Comparison of ENCODE assay signal across 1 cellular context in the genomic region with DNA sequence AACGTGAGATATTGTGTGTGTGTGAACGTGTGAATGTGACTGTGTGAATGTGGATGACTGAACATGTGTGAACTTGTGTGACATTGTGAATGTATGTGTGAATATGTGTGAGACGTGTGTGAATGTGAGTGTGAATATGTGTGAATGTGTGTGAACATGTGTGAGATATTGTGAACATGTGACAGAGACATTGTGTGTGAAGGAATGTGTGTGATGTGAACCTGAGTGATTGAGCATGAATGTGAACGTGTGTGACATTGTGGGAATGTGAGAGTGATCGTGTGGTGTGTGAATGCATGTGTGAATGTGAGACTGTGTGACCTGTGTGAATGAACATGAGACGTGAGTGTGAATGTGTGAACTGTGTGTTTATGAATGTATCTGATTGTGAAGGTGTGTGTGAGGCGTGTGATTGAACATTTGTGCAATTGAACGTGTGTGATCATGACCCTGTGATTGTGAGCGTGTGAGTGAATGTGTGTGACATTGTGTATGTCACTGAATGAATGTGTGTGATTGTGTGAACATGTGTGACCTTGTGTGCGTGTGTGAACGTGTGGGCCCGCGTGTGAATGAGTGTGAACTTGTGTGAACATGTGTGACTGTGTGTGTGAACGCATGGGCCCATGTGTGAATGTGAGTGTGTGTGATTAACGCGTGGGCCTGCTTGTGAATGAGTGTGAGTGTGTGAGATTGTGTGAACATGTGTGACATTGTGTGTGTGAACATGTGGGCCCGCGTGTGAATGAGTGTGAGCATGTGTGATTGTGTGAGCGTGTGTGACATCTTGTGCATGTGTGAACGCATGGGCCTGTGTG.
TF ChIP-seq lines count a peak whose summit lies in the region.

No MANE protein-coding gene starts in this region.

TF ChIP-seq in K562, 482 proteins besides CTCF, POLR2A, EP300 and RAD21 (continued from another document):
- TF ChIP-seq, protein P1, sequence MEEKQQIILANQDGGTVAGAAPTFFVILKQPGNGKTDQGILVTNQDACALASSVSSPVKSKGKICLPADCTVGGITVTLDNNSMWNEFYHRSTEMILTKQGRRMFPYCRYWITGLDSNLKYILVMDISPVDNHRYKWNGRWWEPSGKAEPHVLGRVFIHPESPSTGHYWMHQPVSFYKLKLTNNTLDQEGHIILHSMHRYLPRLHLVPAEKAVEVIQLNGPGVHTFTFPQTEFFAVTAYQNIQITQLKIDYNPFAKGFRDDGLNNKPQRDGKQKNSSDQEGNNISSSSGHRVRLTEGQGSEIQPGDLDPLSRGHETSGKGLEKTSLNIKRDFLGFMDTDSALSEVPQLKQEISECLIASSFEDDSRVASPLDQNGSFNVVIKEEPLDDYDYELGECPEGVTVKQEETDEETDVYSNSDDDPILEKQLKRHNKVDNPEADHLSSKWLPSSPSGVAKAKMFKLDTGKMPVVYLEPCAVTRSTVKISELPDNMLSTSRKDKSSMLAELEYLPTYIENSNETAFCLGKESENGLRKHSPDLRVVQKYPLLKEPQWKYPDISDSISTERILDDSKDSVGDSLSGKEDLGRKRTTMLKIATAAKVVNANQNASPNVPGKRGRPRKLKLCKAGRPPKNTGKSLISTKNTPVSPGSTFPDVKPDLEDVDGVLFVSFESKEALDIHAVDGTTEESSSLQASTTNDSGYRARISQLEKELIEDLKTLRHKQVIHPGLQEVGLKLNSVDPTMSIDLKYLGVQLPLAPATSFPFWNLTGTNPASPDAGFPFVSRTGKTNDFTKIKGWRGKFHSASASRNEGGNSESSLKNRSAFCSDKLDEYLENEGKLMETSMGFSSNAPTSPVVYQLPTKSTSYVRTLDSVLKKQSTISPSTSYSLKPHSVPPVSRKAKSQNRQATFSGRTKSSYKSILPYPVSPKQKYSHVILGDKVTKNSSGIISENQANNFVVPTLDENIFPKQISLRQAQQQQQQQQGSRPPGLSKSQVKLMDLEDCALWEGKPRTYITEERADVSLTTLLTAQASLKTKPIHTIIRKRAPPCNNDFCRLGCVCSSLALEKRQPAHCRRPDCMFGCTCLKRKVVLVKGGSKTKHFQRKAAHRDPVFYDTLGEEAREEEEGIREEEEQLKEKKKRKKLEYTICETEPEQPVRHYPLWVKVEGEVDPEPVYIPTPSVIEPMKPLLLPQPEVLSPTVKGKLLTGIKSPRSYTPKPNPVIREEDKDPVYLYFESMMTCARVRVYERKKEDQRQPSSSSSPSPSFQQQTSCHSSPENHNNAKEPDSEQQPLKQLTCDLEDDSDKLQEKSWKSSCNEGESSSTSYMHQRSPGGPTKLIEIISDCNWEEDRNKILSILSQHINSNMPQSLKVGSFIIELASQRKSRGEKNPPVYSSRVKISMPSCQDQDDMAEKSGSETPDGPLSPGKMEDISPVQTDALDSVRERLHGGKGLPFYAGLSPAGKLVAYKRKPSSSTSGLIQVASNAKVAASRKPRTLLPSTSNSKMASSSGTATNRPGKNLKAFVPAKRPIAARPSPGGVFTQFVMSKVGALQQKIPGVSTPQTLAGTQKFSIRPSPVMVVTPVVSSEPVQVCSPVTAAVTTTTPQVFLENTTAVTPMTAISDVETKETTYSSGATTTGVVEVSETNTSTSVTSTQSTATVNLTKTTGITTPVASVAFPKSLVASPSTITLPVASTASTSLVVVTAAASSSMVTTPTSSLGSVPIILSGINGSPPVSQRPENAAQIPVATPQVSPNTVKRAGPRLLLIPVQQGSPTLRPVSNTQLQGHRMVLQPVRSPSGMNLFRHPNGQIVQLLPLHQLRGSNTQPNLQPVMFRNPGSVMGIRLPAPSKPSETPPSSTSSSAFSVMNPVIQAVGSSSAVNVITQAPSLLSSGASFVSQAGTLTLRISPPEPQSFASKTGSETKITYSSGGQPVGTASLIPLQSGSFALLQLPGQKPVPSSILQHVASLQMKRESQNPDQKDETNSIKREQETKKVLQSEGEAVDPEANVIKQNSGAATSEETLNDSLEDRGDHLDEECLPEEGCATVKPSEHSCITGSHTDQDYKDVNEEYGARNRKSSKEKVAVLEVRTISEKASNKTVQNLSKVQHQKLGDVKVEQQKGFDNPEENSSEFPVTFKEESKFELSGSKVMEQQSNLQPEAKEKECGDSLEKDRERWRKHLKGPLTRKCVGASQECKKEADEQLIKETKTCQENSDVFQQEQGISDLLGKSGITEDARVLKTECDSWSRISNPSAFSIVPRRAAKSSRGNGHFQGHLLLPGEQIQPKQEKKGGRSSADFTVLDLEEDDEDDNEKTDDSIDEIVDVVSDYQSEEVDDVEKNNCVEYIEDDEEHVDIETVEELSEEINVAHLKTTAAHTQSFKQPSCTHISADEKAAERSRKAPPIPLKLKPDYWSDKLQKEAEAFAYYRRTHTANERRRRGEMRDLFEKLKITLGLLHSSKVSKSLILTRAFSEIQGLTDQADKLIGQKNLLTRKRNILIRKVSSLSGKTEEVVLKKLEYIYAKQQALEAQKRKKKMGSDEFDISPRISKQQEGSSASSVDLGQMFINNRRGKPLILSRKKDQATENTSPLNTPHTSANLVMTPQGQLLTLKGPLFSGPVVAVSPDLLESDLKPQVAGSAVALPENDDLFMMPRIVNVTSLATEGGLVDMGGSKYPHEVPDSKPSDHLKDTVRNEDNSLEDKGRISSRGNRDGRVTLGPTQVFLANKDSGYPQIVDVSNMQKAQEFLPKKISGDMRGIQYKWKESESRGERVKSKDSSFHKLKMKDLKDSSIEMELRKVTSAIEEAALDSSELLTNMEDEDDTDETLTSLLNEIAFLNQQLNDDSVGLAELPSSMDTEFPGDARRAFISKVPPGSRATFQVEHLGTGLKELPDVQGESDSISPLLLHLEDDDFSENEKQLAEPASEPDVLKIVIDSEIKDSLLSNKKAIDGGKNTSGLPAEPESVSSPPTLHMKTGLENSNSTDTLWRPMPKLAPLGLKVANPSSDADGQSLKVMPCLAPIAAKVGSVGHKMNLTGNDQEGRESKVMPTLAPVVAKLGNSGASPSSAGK (IDR thresholded peaks at IDR 0.05) = no peak
- TF ChIP-seq ZSCAN32 (CRISPR knock-in tag; IDR thresholded peaks at IDR 0.05) (no peak), HMG20A (CRISPR knock-in tag; conservative IDR thresholded peaks at IDR 0.05) (no peak), CREBBP (IDR thresholded peaks at IDR 0.05; ENCODE audit: low read depth, low read length) (no peak), NRF1 (conservative IDR thresholded peaks at IDR 0.05 in 1 of 2, IDR thresholded peaks at IDR 0.05 in 1 of 2) (0 out of 4 replicates have a peak, but pooled peaks of 1 of the 2 experiments have one; percentile 11), STAT5A (IDR thresholded peaks at IDR 0.05; ENCODE audit: borderline replicate concordance, low read length) (peak; percentile 73)
- TF ChIP-seq, protein P2, sequence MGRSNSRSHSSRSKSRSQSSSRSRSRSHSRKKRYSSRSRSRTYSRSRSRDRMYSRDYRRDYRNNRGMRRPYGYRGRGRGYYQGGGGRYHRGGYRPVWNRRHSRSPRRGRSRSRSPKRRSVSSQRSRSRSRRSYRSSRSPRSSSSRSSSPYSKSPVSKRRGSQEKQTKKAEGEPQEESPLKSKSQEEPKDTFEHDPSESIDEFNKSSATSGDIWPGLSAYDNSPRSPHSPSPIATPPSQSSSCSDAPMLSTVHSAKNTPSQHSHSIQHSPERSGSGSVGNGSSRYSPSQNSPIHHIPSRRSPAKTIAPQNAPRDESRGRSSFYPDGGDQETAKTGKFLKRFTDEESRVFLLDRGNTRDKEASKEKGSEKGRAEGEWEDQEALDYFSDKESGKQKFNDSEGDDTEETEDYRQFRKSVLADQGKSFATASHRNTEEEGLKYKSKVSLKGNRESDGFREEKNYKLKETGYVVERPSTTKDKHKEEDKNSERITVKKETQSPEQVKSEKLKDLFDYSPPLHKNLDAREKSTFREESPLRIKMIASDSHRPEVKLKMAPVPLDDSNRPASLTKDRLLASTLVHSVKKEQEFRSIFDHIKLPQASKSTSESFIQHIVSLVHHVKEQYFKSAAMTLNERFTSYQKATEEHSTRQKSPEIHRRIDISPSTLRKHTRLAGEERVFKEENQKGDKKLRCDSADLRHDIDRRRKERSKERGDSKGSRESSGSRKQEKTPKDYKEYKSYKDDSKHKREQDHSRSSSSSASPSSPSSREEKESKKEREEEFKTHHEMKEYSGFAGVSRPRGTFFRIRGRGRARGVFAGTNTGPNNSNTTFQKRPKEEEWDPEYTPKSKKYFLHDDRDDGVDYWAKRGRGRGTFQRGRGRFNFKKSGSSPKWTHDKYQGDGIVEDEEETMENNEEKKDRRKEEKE (IDR thresholded peaks at IDR 0.05; ENCODE audit: borderline replicate concordance in 1 of 2, control insufficient read depth in 1 of 2, low read depth in 2 of 2, low read length in 1 of 2) = no peak
- TF ChIP-seq, protein P3, sequence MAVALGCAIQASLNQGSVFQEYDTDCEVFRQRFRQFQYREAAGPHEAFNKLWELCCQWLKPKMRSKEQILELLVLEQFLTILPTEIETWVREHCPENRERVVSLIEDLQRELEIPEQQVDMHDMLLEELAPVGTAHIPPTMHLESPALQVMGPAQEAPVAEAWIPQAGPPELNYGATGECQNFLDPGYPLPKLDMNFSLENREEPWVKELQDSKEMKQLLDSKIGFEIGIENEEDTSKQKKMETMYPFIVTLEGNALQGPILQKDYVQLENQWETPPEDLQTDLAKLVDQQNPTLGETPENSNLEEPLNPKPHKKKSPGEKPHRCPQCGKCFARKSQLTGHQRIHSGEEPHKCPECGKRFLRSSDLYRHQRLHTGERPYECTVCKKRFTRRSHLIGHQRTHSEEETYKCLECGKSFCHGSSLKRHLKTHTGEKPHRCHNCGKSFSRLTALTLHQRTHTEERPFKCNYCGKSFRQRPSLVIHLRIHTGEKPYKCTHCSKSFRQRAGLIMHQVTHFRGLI (CRISPR knock-in tag; IDR thresholded peaks at IDR 0.05) = no peak
